23 cellular contexts compared by ENCODE assay signal in genomic region chr18:5717241-5717640, GRCh38.
"Had no signal": no experiment of that assay in that cellular context is flagged by ENCODE, and none has a peak within 500 bp of the region (broad histone marks: within the 10 kb centered on the region; RNA-seq: fewer than 3 reads in every experiment).

No MANE protein-coding gene starts in this region.

- DNase-seq: activated CD4-positive, alpha-beta memory T cell treated with anti-CD3 and anti-CD28 coated beads, Interleukin-2, amount 10 ng/mL, durations not matched to agents 7 days and 5 days; activated CD4-positive, alpha-beta T cell treated with anti-CD3 and anti-CD28 coated beads for 1 hour; activated CD4-positive, alpha-beta T cell treated with anti-CD3 and anti-CD28 coated beads for 48 hours; activated CD4-positive, CD25-positive, alpha-beta regulatory T cell; activated CD8-positive, alpha-beta memory T cell treated with anti-CD3 and anti-CD28 coated beads for 24 hours; activated CD8-positive, alpha-beta memory T cell treated with anti-CD3 and anti-CD28 coated beads, Interleukin-2, amount 10 ng/mL, durations not matched to agents 7 days and 5 days; activated CD8-positive, alpha-beta memory T cell treated with anti-CD3 and anti-CD28 coated beads, Interleukin-2, amount 50 U/mL, for 48 hours; activated gamma-delta T cell; activated naive CD4-positive, alpha-beta T cell treated with Interleukin-2 at 50 U/mL for 16 hours; activated naive CD8-positive, alpha-beta T cell treated with anti-CD3 and anti-CD28 coated beads, Interleukin-2, amount 10 ng/mL, durations not matched to agents 7 days and 5 days; amygdala; NCI-H1092 treated with DMSO at 0.1 percent for 48 hours; NCI-H1417; NCI-H146; NCI-H2029; NCI-H2227 treated with DMSO at 0.1 percent for 48 hours; NCI-H446; NCI-H510A treated with DMSO at 0.1 percent for 48 hours; SHP77; SJCRH30; T1000; WERI-Rb-1 had no signal

- ATAC-seq: activated CD8-positive, alpha-beta memory T cell treated with anti-CD3 and anti-CD28 coated beads, Interleukin-2, amount 10 ng/mL, durations not matched to agents 7 days and 5 days; Panc1 had no signal
